In genomic region chr6:34360556-34360955, GRCh38 we compare ENCODE assay signal across 17 cellular contexts. TPM values are rescaled to one million over a fixed set of nuclear protein-coding genes. Genes with fewer than 3 reads are reported as not detected.
A peak's percentile ranks its signal among the peaks of the same experiment; 100 is the strongest.
DNase-seq lines count a peak whose midpoint lies in the region; ATAC-seq, FAIRE-seq and TF ChIP-seq lines count a peak whose summit lies in the region.
"Had no signal": no experiment of that assay in that cellular context is flagged by ENCODE, and none has a peak within 500 bp of the region (broad histone marks: within the 10 kb centered on the region; RNA-seq: fewer than 3 reads in every experiment).

No MANE protein-coding gene starts in this region.

- H3K9me3 Mint-ChIP-seq in chondrocyte (ENCODE audit: low read depth), result peaks cover 3% of the 10 kb centered on the region
- H3K9me3 Mint-ChIP-seq: activated naive CD8-positive, alpha-beta T cell treated with anti-CD3 and anti-CD28 coated beads for 36 hours had no signal

- no peak for TF ChIP-seq CTCF in AG10803 (conservative IDR thresholded peaks at IDR 0.05; ENCODE audit: low read length)
- no peak for TF ChIP-seq CTCF in chondrocyte (IDR thresholded peaks at IDR 0.05)

- FAIRE-seq in RCC 7860 (lab: Jason Lieb, UNC), result no peak
- FAIRE-seq: GM12892 had no signal

- no peak for ATAC-seq in GM21717 (IDR thresholded peaks at IDR 0.05; ENCODE audit: unreplicated experiment)
- ATAC-seq: lower lobe of right lung had no signal

- no peak overlapping the region for H3K4me3 ChIP-seq in AG10803 (ENCODE audit: low read length)
- H3K4me3 ChIP-seq: BLaER1 treated with 17β-estradiol and CSF1 and Interleukin-3, amounts not matched to agents 10 nM and 100 nM; esophagus muscularis mucosa; lower lobe of right lung had no signal

- H3K27me3 Mint-ChIP-seq in chondrocyte (ENCODE audit: low read depth), result no peaks in the 10 kb centered on the region
- H3K27me3 Mint-ChIP-seq: activated naive CD8-positive, alpha-beta T cell treated with anti-CD3 and anti-CD28 coated beads for 36 hours had no signal

- DNase-seq in AG10803 (ENCODE audit: low read depth), result peak; percentile 67
- peak; percentile 75 for DNase-seq in M059J (ENCODE audit: low read depth)
- DNase-seq in chondrocyte (ENCODE audit: low spot score), result no peak
- peak; percentile 19 for DNase-seq in myocyte (ENCODE audit: low read depth)
- DNase-seq in NCI-H446 treated with DMSO at 0.1 percent for 48 hours (lab: John Stamatoyannopoulos, UW), result no peak
- DNase-seq in RCC 7860 (ENCODE audit: low spot score), result no peak
- no peak for DNase-seq in mesenteric fat pad (ENCODE audit: low spot score)
- DNase-seq: activated CD4-positive, alpha-beta T cell treated with anti-CD3 and anti-CD28 coated beads for 1 hour; activated naive CD8-positive, alpha-beta T cell treated with anti-CD3 and anti-CD28 coated beads for 36 hours; cortex of kidney; DND-41; lower lobe of right lung; NCI-H187 had no signal

- H3K4me3 Mint-ChIP-seq in chondrocyte (ENCODE audit: unreplicated experiment), result peak overlapping the region; percentile 3
- H3K4me3 Mint-ChIP-seq: activated naive CD8-positive, alpha-beta T cell treated with anti-CD3 and anti-CD28 coated beads for 36 hours had no signal

- peak overlapping the region; percentile 98 for H3K27ac Mint-ChIP-seq in chondrocyte (ENCODE audit: unreplicated experiment)
- H3K27ac Mint-ChIP-seq: activated naive CD8-positive, alpha-beta T cell treated with anti-CD3 and anti-CD28 coated beads for 36 hours had no signal

- no peaks in the 10 kb centered on the region for H3K36me3 Mint-ChIP-seq in chondrocyte (ENCODE audit: low read depth)

- H3K4me1 Mint-ChIP-seq in chondrocyte (ENCODE audit: low read depth), result peaks cover 64% of the 10 kb centered on the region

RNA-seq across cellular contexts. Expression of gene NUDT3, which starts 31.9 kb away (rescaled TPM):
- total RNA-seq in M059J (2014; rRNA removed; shearing (Covaris generic)), result 11.8 and 18.3 TPM in 2 replicates
- total RNA-seq in chondrocyte (21.6 to 25.9 TPM (median 22.0 TPM) in 3 replicates), myocyte (39.6 and 45.9 TPM in 2 replicates), mesenteric fat pad (32.4 TPM)
- polyA plus RNA-seq in myocyte (2012), result 8.9 TPM

Comparison
In these comparisons a context has a peak if more than half of its experiments do, and no peak if none do; other contexts are left out.
1. DNase-seq: peak in AG10803 (single experiment), M059J (single experiment) and myocyte (single experiment); none in chondrocyte (single experiment), NCI-H446 treated with DMSO at 0.1 percent for 48 hours (single experiment), RCC 7860 (single experiment) and mesenteric fat pad (single experiment).